In genomic region chr6:10415593-10416480, GRCh38 we compare ENCODE assay signal across 1 cellular context.
TF ChIP-seq lines count a peak whose summit lies in the region.

No MANE protein-coding gene starts in this region.

TF ChIP-seq in IMR-90, 13 proteins besides CTCF, POLR2A, EP300 and RAD21 (continued from another document):
- TF ChIP-seq FOS (IDR thresholded peaks at IDR 0.05; ENCODE audit: low read depth, low read length) = no peak
- no peak for TF ChIP-seq BHLHE40 (IDR thresholded peaks at IDR 0.05; ENCODE audit: low read depth, low read length)
- TF ChIP-seq RFX5 (IDR thresholded peaks at IDR 0.05; ENCODE audit: low read depth, low read length) = no peak
